In genomic region chr11:6578134-6578533, GRCh38 we compare ENCODE assay signal across 1 cellular context.
TF ChIP-seq lines count a peak whose summit lies in the region.

No MANE protein-coding gene starts in this region.

TF ChIP-seq in GM12878, 131 proteins besides CTCF, POLR2A, EP300 and RAD21:
- TF ChIP-seq RAD51 (IDR thresholded peaks at IDR 0.05) (no peak), MEF2B (IDR thresholded peaks at IDR 0.05; ENCODE audit: partially characterized antibody, poor library complexity, severe bottlenecking) (no peak), SRF (IDR thresholded peaks at IDR 0.05; ENCODE audit: low read depth in 2 of 2, low read length in 2 of 2) (no peak), MTA2 (IDR thresholded peaks at IDR 0.05; ENCODE audit: low read depth) (no peak), BCLAF1 (IDR thresholded peaks at IDR 0.05) (no peak), ATF2 (IDR thresholded peaks at IDR 0.05; ENCODE audit: low read length) (no peak), CEBPZ (IDR thresholded peaks at IDR 0.05; ENCODE audit: low read depth, low read length) (no peak), ZNF24 (IDR thresholded peaks at IDR 0.05) (no peak), IRF5 (IDR thresholded peaks at IDR 0.05; ENCODE audit: borderline replicate concordance) (no peak), HDAC6 (IDR thresholded peaks at IDR 0.05; ENCODE audit: unreplicated experiment) (no peak), WRNIP1 (IDR thresholded peaks at IDR 0.05; ENCODE audit: borderline replicate concordance, low read depth, low read length) (no peak), POLR2AphosphoS2 (IDR thresholded peaks at IDR 0.05; ENCODE audit: low read depth, low read length) (no peak), CHD2 (IDR thresholded peaks at IDR 0.05; ENCODE audit: borderline replicate concordance, low read depth, low read length) (no peak), IKZF1 (conservative IDR thresholded peaks at IDR 0.05) (no peak), ZNF384 (IDR thresholded peaks at IDR 0.05; ENCODE audit: borderline replicate concordance, low read depth, low read length) (no peak), E4F1 (IDR thresholded peaks at IDR 0.05; ENCODE audit: borderline replicate concordance, partially characterized antibody) (no peak), GATAD2B (conservative IDR thresholded peaks at IDR 0.05; ENCODE audit: low read depth) (no peak)
